26 cellular contexts compared by ENCODE assay signal in the genomic region with DNA sequence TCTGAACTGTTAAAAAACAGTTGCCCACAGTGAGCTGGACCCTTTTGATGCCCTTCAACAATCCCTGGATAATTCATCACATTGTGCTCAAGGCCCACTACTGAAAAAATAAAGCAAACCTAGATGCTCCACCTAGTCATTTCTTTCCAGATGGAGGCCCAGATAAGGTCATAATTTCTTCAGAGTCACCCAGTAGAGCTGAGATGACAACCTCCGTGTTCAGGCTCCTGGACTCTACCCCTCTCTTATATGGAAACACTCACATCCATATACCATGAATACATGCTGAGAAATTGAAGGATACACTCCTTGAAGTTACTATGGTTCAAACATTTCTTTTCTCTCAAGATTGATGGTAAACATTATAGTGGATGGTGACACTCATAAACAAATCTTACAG. TPM values are rescaled to one million over a fixed set of nuclear protein-coding genes. Genes with fewer than 3 reads are reported as not detected.
DNase-seq lines count a peak whose midpoint lies in the region; ATAC-seq, FAIRE-seq and TF ChIP-seq lines count a peak whose summit lies in the region.
"Had no signal": no experiment of that assay in that cellular context is flagged by ENCODE, and none has a peak within 500 bp of the region (broad histone marks: within the 10 kb centered on the region; RNA-seq: fewer than 3 reads in every experiment).

No MANE protein-coding gene starts in this region.

- ATAC-seq in natural killer cell (no peak), K562 (no peak)
- no peak for ATAC-seq in natural killer cell treated with Interleukin-12 subunit alpha and Interleukin-12 subunit beta and Interleukin-15 and Interleukin-18, amount 100 ng/mL, for 72 hours
- ATAC-seq: A549 had no signal

- no peaks in the 10 kb centered on the region for H3K9me3 ChIP-seq in K562 (replicated peaks; ENCODE audit: control insufficient read depth, insufficient read depth, low read depth, low read length)
- H3K9me3 ChIP-seq in osteoblast (ENCODE audit: low read depth, low read length) = no peaks in the 10 kb centered on the region
- H3K9me3 ChIP-seq: BE2C; BLaER1 treated with 17β-estradiol and CSF1 and Interleukin-3, amounts not matched to agents 10 nM and 100 nM had no signal

- H3K4me3 Mint-ChIP-seq in natural killer cell = peak overlapping the region; percentile 14
- H3K4me3 Mint-ChIP-seq in natural killer cell treated with Interleukin-12 subunit alpha and Interleukin-12 subunit beta and Interleukin-15 and Interleukin-18, amount 100 ng/mL, for 72 hours = no peak overlapping the region

- H3K9me1 ChIP-seq in K562 (ENCODE audit: control insufficient read depth, insufficient read depth, low read length) = no peaks in the 10 kb centered on the region

- no peak for TF ChIP-seq EP300 in K562 (IDR thresholded peaks at IDR 0.05; ENCODE audit: low read length)

- H4K20me1 ChIP-seq in K562 (replicated peaks; ENCODE audit: control insufficient read depth, insufficient read depth, low read length) (no peaks in the 10 kb centered on the region), osteoblast (ENCODE audit: insufficient read depth, low read length) (no peaks in the 10 kb centered on the region)

- H3K4me3 ChIP-seq in K562 = no peak overlapping the region
- H3K4me3 ChIP-seq in osteoblast (ENCODE audit: insufficient read depth, low read length) = no peak overlapping the region
- H3K4me3 ChIP-seq: A549; BLaER1 treated with 17β-estradiol and CSF1 and Interleukin-3, amounts not matched to agents 10 nM and 100 nM; GM23248 had no signal

- H3K79me2 ChIP-seq in K562 (ENCODE audit: control insufficient read depth, insufficient read depth, low read length) (peaks cover 21% of the 10 kb centered on the region), osteoblast (ENCODE audit: insufficient read depth, low read length) (no peaks in the 10 kb centered on the region)

- intact Hi-C loops in natural killer cell (cut with micrococcal nuclease) (loop anchor here (5.0 kb wide), 1 partner anchor 169 kb away; a partner anchor contains a TSS), K562 (cut with micrococcal nuclease) (loop anchor here (10.0 kb wide), 1 partner anchor 162 kb away; no protein-coding TSS in a partner anchor)

- no peaks in the 10 kb centered on the region for H3K27me3 ChIP-seq in K562 (ENCODE audit: control insufficient read depth in 2 of 2, insufficient read depth in 2 of 2, low read length in 2 of 2)
- H3K27me3 ChIP-seq in osteoblast (ENCODE audit: insufficient read depth, low read length) = peaks cover 52% of the 10 kb centered on the region
- H3K27me3 ChIP-seq: BE2C had no signal

- peaks cover 10 to 16% of the 10 kb centered on the region in 2 donors for H3K4me1 Mint-ChIP-seq in natural killer cell
- H3K4me1 Mint-ChIP-seq in natural killer cell treated with Interleukin-12 subunit alpha and Interleukin-12 subunit beta and Interleukin-15 and Interleukin-18, amount 100 ng/mL, for 72 hours (ENCODE audit: low read depth in 2 of 2) = peaks cover 6 to 8% of the 10 kb centered on the region in 2 donors

- POLR2A ChIA-PET in K562 (lab: Yijun Ruan, JAX) = interaction anchor here (0.6 to 1.6 kb wide), 3 partner anchors 11 to 1274 kb away, joined by 3 to 6 read pairs (median 3); no protein-coding TSS in a partner anchor

- H3K27ac ChIP-seq in K562 (ENCODE audit: extremely low read depth, low read depth, low read length) (no peak overlapping the region), osteoblast (ENCODE audit: low read depth, low read length) (no peak overlapping the region)
- H3K27ac ChIP-seq: A549; BLaER1 treated with 17β-estradiol and CSF1 and Interleukin-3, amounts not matched to agents 10 nM and 100 nM; GM23248 had no signal

- H3K9me3 Mint-ChIP-seq in natural killer cell = no peaks in the 10 kb centered on the region
- no peaks in the 10 kb centered on the region for H3K9me3 Mint-ChIP-seq in natural killer cell treated with Interleukin-12 subunit alpha and Interleukin-12 subunit beta and Interleukin-15 and Interleukin-18, amount 100 ng/mL, for 72 hours
- H3K9me3 Mint-ChIP-seq: CD4-positive, alpha-beta memory T cell had no signal

- FAIRE-seq in K562 (lab: Jason Lieb, UNC) = no peak
- FAIRE-seq: A549, G401.6, GM12892, GM19239, H1 had no signal

- H3K4me2 ChIP-seq in K562 (ENCODE audit: insufficient read depth, low read length) (no peak overlapping the region), osteoblast (ENCODE audit: insufficient read depth, low read length) (no peak overlapping the region)
- H3K4me2 ChIP-seq: A549; BLaER1 treated with 17β-estradiol and CSF1 and Interleukin-3, amounts not matched to agents 10 nM and 100 nM had no signal

- TF ChIP-seq POLR2A in K562 (conservative IDR thresholded peaks at IDR 0.05) = no peak

- no peak overlapping the region for H3K9ac ChIP-seq in K562 (ENCODE audit: insufficient read depth in 1 of 2, low read depth in 2 of 2, low read length in 2 of 2)
- H3K9ac ChIP-seq: BLaER1 treated with 17β-estradiol and CSF1 and Interleukin-3, amounts not matched to agents 10 nM and 100 nM; GM23248 had no signal

- H3K27me3 Mint-ChIP-seq in natural killer cell (ENCODE audit: low read depth in 2 of 2) = peaks cover 3 to 7% of the 10 kb centered on the region in 2 donors
- peaks cover 2 to 7% of the 10 kb centered on the region in 2 donors for H3K27me3 Mint-ChIP-seq in natural killer cell treated with Interleukin-12 subunit alpha and Interleukin-12 subunit beta and Interleukin-15 and Interleukin-18, amount 100 ng/mL, for 72 hours

- TF ChIP-seq CTCF in natural killer cell (IDR thresholded peaks at IDR 0.05) (no peak), K562 (IDR thresholded peaks at IDR 0.05 in 2 of 3, conservative IDR thresholded peaks at IDR 0.05 in 1 of 3; ENCODE audit: insufficient read depth in 2 of 3, low read depth in 1 of 3, low read length in 3 of 3) (no peak), osteoblast (IDR thresholded peaks at IDR 0.05; ENCODE audit: extremely low read depth, low read depth, low read length) (no peak)

- no peak overlapping the region for H3K27ac Mint-ChIP-seq in natural killer cell
- H3K27ac Mint-ChIP-seq in natural killer cell treated with Interleukin-12 subunit alpha and Interleukin-12 subunit beta and Interleukin-15 and Interleukin-18, amount 100 ng/mL, for 72 hours = no peak overlapping the region
- H3K27ac Mint-ChIP-seq: CD14-positive monocyte had no signal

- 0% methylated on average over 1 of the region's 1 CpG for WGBS in K562 (ENCODE audit: insufficient coverage, low coverage, missing lambda C conversion rate)

- TF ChIP-seq RAD21 in K562 (CRISPR knock-in tag; conservative IDR thresholded peaks at IDR 0.05 in 1 of 2, IDR thresholded peaks at IDR 0.05 in 1 of 2) = no peak

- H3K36me3 Mint-ChIP-seq in natural killer cell = no peaks in the 10 kb centered on the region
- H3K36me3 Mint-ChIP-seq in natural killer cell treated with Interleukin-12 subunit alpha and Interleukin-12 subunit beta and Interleukin-15 and Interleukin-18, amount 100 ng/mL, for 72 hours = no peaks in the 10 kb centered on the region

- H3K4me1 ChIP-seq in K562 (replicated peaks in 1 of 2; ENCODE audit: control insufficient read depth in 2 of 2, insufficient read depth in 2 of 2, low read length in 2 of 2) (peaks cover 19 to 35% of the 10 kb centered on the region in 2 experiments), osteoblast (ENCODE audit: insufficient read depth, low read length) (peaks cover 5% of the 10 kb centered on the region)
- H3K4me1 ChIP-seq: BE2C had no signal

- H3K36me3 ChIP-seq in K562 (ENCODE audit: control insufficient read depth, insufficient read depth, low read length) (peaks cover 6% of the 10 kb centered on the region; the same call in 1 of the 3 replicates), osteoblast (ENCODE audit: insufficient read depth, low read length) (no peaks in the 10 kb centered on the region)
- H3K36me3 ChIP-seq: BLaER1 treated with 17β-estradiol and CSF1 and Interleukin-3, amounts not matched to agents 10 nM and 100 nM had no signal

- BruUV-seq in K562 (replicated peaks; lab: Mats Ljungman, UMichigan) = no TSS peak

- DNase-seq in natural killer cell (no peak), K562 (ENCODE audit: extremely low read depth in 1 of 4, low spot score in 3 of 4) (peak in 3 of 4 experiments; percentile 37 to 44 (median 38)), osteoblast (ENCODE audit: insufficient read length, low spot score, missing footprints) (peak; percentile 50), nucleus accumbens (lab: John Stamatoyannopoulos, UW) (no peak), NCI-H526 treated with DMSO at 0.1 percent for 48 hours (lab: John Stamatoyannopoulos, UW) (no peak)
- DNase-seq in natural killer cell treated with Interleukin-12 subunit alpha and Interleukin-12 subunit beta and Interleukin-15 and Interleukin-18, amount 100 ng/mL, for 72 hours (ENCODE audit: low spot score) = no peak
- no peak for DNase-seq in stimulated activated CD4-positive, alpha-beta T cell treated with anti-CD3 and anti-CD28 coated beads, Interleukin-2, amount 100 ng/mL, for 48 hours
- DNase-seq: 8988T; ACHN; AML-193; BE2C; Calu3; CD4-positive, alpha-beta memory T cell; COR-L47; DMS53; DMS79 treated with DMSO at 0.1 percent for 48 hours; GM23248; H7; HCEC 1CT had no signal

- CTCF ChIA-PET in K562 (lab: Yijun Ruan, JAX; ENCODE audit: low intra/inter-chr PET ratio) = no interaction called here

- H2AFZ ChIP-seq in K562 (ENCODE audit: low read depth, low read length) (no peak overlapping the region), osteoblast (ENCODE audit: low read length) (no peak overlapping the region)
- H2AFZ ChIP-seq: GM23248 had no signal

- in situ Hi-C loops in K562 (cut with MboI) = no loop called here

RNA-seq across cellular contexts. Expression of a gene that starts 2.7 kb away (rescaled TPM):
- total RNA-seq in natural killer cell (10 to 100 TPM; 12.2 to 17.5 (median 16.6) TPM), K562 (2014; rRNA removed) (6.9 and 11.0 TPM in 2 replicates), K562 (2014; rRNA removed; fragmentation: Illumina TruSeq; extraction: Trizol) (4.9 and 6.8 TPM in 2 replicates), K562 (2015; rRNA removed; fragmentation: Illumina TruSeq; extraction: Trizol) (5.6 and 6.1 TPM in 2 replicates), K562 (2021) (22.3 and 23.7 TPM in 2 replicates), osteoblast (0.88 and 1.4 TPM in 2 replicates)
- total RNA-seq in natural killer cell treated with Interleukin-12 subunit alpha and Interleukin-12 subunit beta and Interleukin-15 and Interleukin-18, amount 100 ng/mL, for 72 hours = 10 to 100 TPM in 1 of 2 donors, 1 to 10 TPM in 1; 7.3 to 14.9 TPM
- total RNA-seq in K562 (2011; cell fraction: chromatin; rRNA removed; ENCODE audit: low replicate concordance) = 40.2 and 114 TPM in 2 replicates
- 54.3 and 65.4 TPM in 2 replicates for total RNA-seq in K562 (2011; cell fraction: nucleolus; rRNA removed)
- 51.5 and 63.2 TPM in 2 replicates for total RNA-seq in K562 (2011; cell fraction: nucleoplasm; rRNA removed)
- polyA plus RNA-seq in K562 (2011; rRNA removed) (9.2 and 15.1 TPM in 2 replicates), K562 (2014; fragmentation: Illumina TruSeq; extraction: Trizol) (15.4 and 18.8 TPM in 2 replicates), K562 (2014; fragmentation: Nextera tagmentation; extraction: Ambion mirVana) (under 1 TPM; 0.66 to 0.81 TPM), K562 (2014; rRNA removed) (11.7 and 13.9 TPM in 2 replicates)
- 8.2 and 11.8 TPM in 2 replicates for polyA plus RNA-seq in K562 (2011; cell fraction: cytosol; rRNA removed)
- polyA plus RNA-seq in K562 (2011; cell fraction: nucleus; rRNA removed) = 36.8 and 72.7 TPM in 2 replicates
- 12.0 and 19.4 TPM in 2 replicates for polyA plus RNA-seq in K562 (2012)
- polyA minus RNA-seq in K562 (2011; rRNA and poly(A)+ RNA removed) = 7.5 and 9.7 TPM in 2 replicates
- polyA minus RNA-seq in K562 (2011; cell fraction: cytosol; rRNA and poly(A)+ RNA removed) = 12.4 and 14.4 TPM in 2 replicates
- polyA minus RNA-seq in K562 (2011; cell fraction: nucleus; rRNA and poly(A)+ RNA removed) = 10.1 and 11.4 TPM in 2 replicates

Comparison
In these comparisons a context has a peak if more than half of its experiments do, and no peak if none do; other contexts are left out.
1. DNase-seq: peak in K562 (3 of 4) and osteoblast (single experiment); none in natural killer cell (single experiment), natural killer cell treated with Interleukin-12 subunit alpha and Interleukin-12 subunit beta and Interleukin-15 and Interleukin-18, amount 100 ng/mL, for 72 hours (single experiment), nucleus accumbens (0 of 56), stimulated activated CD4-positive, alpha-beta T cell treated with anti-CD3 and anti-CD28 coated beads, Interleukin-2, amount 100 ng/mL, for 48 hours (0 of 2) and NCI-H526 treated with DMSO at 0.1 percent for 48 hours (single experiment).